8 cellular contexts compared by ENCODE assay signal in genomic region chr10:102635377-102635776, GRCh38. TPM values are rescaled to one million over a fixed set of nuclear protein-coding genes. Genes with fewer than 3 reads are reported as not detected.
DNase-seq lines count a peak whose midpoint lies in the region; ATAC-seq and TF ChIP-seq lines count a peak whose summit lies in the region.
"Had no signal": no experiment of that assay in that cellular context is flagged by ENCODE, and none has a peak within 500 bp of the region (broad histone marks: within the 10 kb centered on the region; RNA-seq: fewer than 3 reads in every experiment).

No MANE protein-coding gene starts in this region.

- DNase-seq in GDM1 (lab: John Stamatoyannopoulos, UW) (peak; percentile 70), MV-4-11 (lab: John Stamatoyannopoulos, UW) (peak; percentile 52), BE2C (no peak), SK-N-DZ (ENCODE audit: low spot score) (no peak), LoVo (ENCODE audit: low spot score) (no peak)
- no peak for DNase-seq in natural killer cell treated with Interleukin-12 subunit alpha and Interleukin-12 subunit beta and Interleukin-15 and Interleukin-18, amount 100 ng/mL, for 72 hours (ENCODE audit: low spot score)
- DNase-seq: NCI-H446 had no signal

- H3K9me3 Mint-ChIP-seq in activated naive CD8-positive, alpha-beta T cell (ENCODE audit: low read depth): no peaks in the 10 kb centered on the region
- H3K9me3 Mint-ChIP-seq in natural killer cell treated with Interleukin-12 subunit alpha and Interleukin-12 subunit beta and Interleukin-15 and Interleukin-18, amount 100 ng/mL, for 72 hours: no peaks in the 10 kb centered on the region

- H3K36me3 ChIP-seq in BE2C: no peaks in the 10 kb centered on the region

- peak overlapping the region; percentile 30 for H3K4me3 Mint-ChIP-seq in activated naive CD8-positive, alpha-beta T cell
- H3K4me3 Mint-ChIP-seq in natural killer cell treated with Interleukin-12 subunit alpha and Interleukin-12 subunit beta and Interleukin-15 and Interleukin-18, amount 100 ng/mL, for 72 hours: no peak overlapping the region

- no peaks in the 10 kb centered on the region for H3K9me3 ChIP-seq in BE2C

- H3K4me3 ChIP-seq in BE2C (ENCODE audit: low read depth, low read length): no peak overlapping the region

- no peak for TF ChIP-seq CTCF in BE2C (IDR thresholded peaks at IDR 0.05; ENCODE audit: low read depth, low read length)

- H3K27me3 ChIP-seq in BE2C: no peaks in the 10 kb centered on the region

- no peaks in the 10 kb centered on the region for H3K36me3 Mint-ChIP-seq in activated naive CD8-positive, alpha-beta T cell
- no peaks in the 10 kb centered on the region for H3K36me3 Mint-ChIP-seq in natural killer cell treated with Interleukin-12 subunit alpha and Interleukin-12 subunit beta and Interleukin-15 and Interleukin-18, amount 100 ng/mL, for 72 hours

- H3K27me3 Mint-ChIP-seq in activated naive CD8-positive, alpha-beta T cell: no peaks in the 10 kb centered on the region
- no peaks in the 10 kb centered on the region for H3K27me3 Mint-ChIP-seq in natural killer cell treated with Interleukin-12 subunit alpha and Interleukin-12 subunit beta and Interleukin-15 and Interleukin-18, amount 100 ng/mL, for 72 hours

- no peak for ATAC-seq in natural killer cell treated with Interleukin-12 subunit alpha and Interleukin-12 subunit beta and Interleukin-15 and Interleukin-18, amount 100 ng/mL, for 72 hours

- peaks cover 13% of the 10 kb centered on the region for H3K4me1 ChIP-seq in BE2C

- H3K27ac Mint-ChIP-seq in activated naive CD8-positive, alpha-beta T cell: peak overlapping the region; percentile 41
- H3K27ac Mint-ChIP-seq in natural killer cell treated with Interleukin-12 subunit alpha and Interleukin-12 subunit beta and Interleukin-15 and Interleukin-18, amount 100 ng/mL, for 72 hours: peak overlapping the region; percentile 1 to 30

- H3K4me1 Mint-ChIP-seq in activated naive CD8-positive, alpha-beta T cell (ENCODE audit: low read depth): peaks cover 52% of the 10 kb centered on the region
- peaks cover 21 to 29% of the 10 kb centered on the region in 2 donors for H3K4me1 Mint-ChIP-seq in natural killer cell treated with Interleukin-12 subunit alpha and Interleukin-12 subunit beta and Interleukin-15 and Interleukin-18, amount 100 ng/mL, for 72 hours (ENCODE audit: low read depth in 2 of 2)

RNA-seq across cellular contexts. Expression of gene TRIM8, which starts 8.9 kb away (rescaled TPM):
- 10 to 100 TPM; 50.2 to 78.5 TPM for total RNA-seq in natural killer cell treated with Interleukin-12 subunit alpha and Interleukin-12 subunit beta and Interleukin-15 and Interleukin-18, amount 100 ng/mL, for 72 hours
- polyA plus RNA-seq in BE2C (2012; ENCODE audit: insufficient read depth, insufficient read length, low read depth): 148 TPM
- polyA plus RNA-seq in SK-N-DZ (2014; cell fraction: cytosol; rRNA removed): 32.2 and 35.3 TPM in 2 replicates
- 24.5 and 41.7 TPM in 2 replicates for polyA plus RNA-seq in SK-N-DZ (2014; cell fraction: nucleus; rRNA removed)

Comparison
In these comparisons a context has a peak if more than half of its experiments do, and no peak if none do; other contexts are left out.
1. DNase-seq: peak in GDM1 (single experiment) and MV-4-11 (single experiment); none in natural killer cell treated with Interleukin-12 subunit alpha and Interleukin-12 subunit beta and Interleukin-15 and Interleukin-18, amount 100 ng/mL, for 72 hours (single experiment), BE2C (single experiment), SK-N-DZ (single experiment) and LoVo (single experiment).